In the genomic region with DNA sequence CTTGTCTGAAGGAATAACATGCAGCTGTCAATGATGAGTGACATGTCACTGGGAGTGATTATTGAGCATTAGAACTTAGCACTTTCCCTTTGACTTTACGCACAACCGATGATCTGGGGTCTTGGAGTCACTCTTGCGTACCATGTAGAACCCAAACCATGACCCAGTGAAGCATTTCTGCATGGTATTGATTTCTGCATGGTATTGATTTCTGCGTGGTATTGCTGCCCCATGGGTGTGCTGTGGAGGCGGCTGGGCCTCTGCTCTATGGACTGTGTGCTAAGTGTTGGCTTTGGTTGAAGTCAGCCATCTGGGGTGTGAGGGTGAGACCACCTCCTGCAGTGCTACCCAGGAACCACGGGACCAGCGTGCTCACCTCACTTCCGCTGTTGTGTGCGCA, we compare ENCODE assay signal across 19 cellular contexts.
"Had no signal": no experiment of that assay in that cellular context is flagged by ENCODE, and none has a peak within 500 bp of the region (broad histone marks: within the 10 kb centered on the region; RNA-seq: fewer than 3 reads in every experiment).

No MANE protein-coding gene starts in this region.

- DNase-seq: IMR-90, Karpas-422, KG1, MM.1S, NCI-H1092 treated with DMSO at 0.1 percent for 48 hours, NCI-H1436, NCI-H187, NCI-H2029, NCI-H2081 treated with DMSO at 0.1 percent for 48 hours, NCI-H2171, NCI-H226, NCI-H446, NCI-H510A, NCI-H524 treated with DMSO at 0.1 percent for 48 hours, NCI-H69, NCI-H774, RPMI8226, SHP77, SK-N-SH had no signal
